ENCODE assay signal across 8 cellular contexts in genomic region chr18:58535340-58536186, GRCh38.
DNase-seq lines count a peak whose midpoint lies in the region; ATAC-seq lines count a peak whose summit lies in the region.

No MANE protein-coding gene starts in this region.

- in situ Hi-C loops in ACHN (cut with HindIII; ENCODE audit: low pct_ligation_motif_present, low pct_unique_long_range_greater_than_20kb, low sequenced_read_pairs), result no loop called here

- ATAC-seq in HG02981 (IDR thresholded peaks at IDR 0.05; ENCODE audit: unreplicated experiment), result peak; percentile 80

- DNase-seq in stimulated activated CD4-positive, alpha-beta T cell treated with anti-CD3 and anti-CD28 coated beads, Interleukin-15, amount 100 ng/mL, for 24 hours, result peak; percentile 53
- no peak for DNase-seq in stimulated activated CD4-positive, alpha-beta T cell treated with anti-CD3 and anti-CD28 coated beads, Interleukin-4, amount 100 ng/mL, for 1 hour
- DNase-seq in SKM-1 treated with dmso at 0.1 percent for 144 hours (lab: John Stamatoyannopoulos, UW; ENCODE audit: unreplicated experiment) (peak; percentile 70), putamen (ENCODE audit: low spot score) (peak; percentile 14), ACHN (no peak), NCI-H69 (lab: John Stamatoyannopoulos, UW) (no peak), SHP77 (lab: John Stamatoyannopoulos, UW) (no peak)

Comparison
In these comparisons a context has a peak if more than half of its experiments do, and no peak if none do; other contexts are left out.
1. DNase-seq: peak in stimulated activated CD4-positive, alpha-beta T cell treated with anti-CD3 and anti-CD28 coated beads, Interleukin-15, amount 100 ng/mL, for 24 hours (single experiment), SKM-1 treated with dmso at 0.1 percent for 144 hours (single experiment) and putamen (single experiment); none in stimulated activated CD4-positive, alpha-beta T cell treated with anti-CD3 and anti-CD28 coated beads, Interleukin-4, amount 100 ng/mL, for 1 hour (single experiment), ACHN (single experiment), NCI-H69 (single experiment) and SHP77 (0 of 2).